In genomic region chr2:26144953-26145680, GRCh38 we compare ENCODE assay signal across 8 cellular contexts. TPM values are rescaled to one million over a fixed set of nuclear protein-coding genes. Genes with fewer than 3 reads are reported as not detected.
DNase-seq lines count a peak whose midpoint lies in the region; ATAC-seq, FAIRE-seq and TF ChIP-seq lines count a peak whose summit lies in the region.

No MANE protein-coding gene starts in this region.

- H3K27me3 ChIP-seq in mucosa of stomach (ENCODE audit: control insufficient read depth, insufficient read depth, low read length): peaks cover 10% of the 10 kb centered on the region

- H3K4me3 ChIP-seq in epithelial cell of esophagus (ENCODE audit: low read length): no peak overlapping the region
- H3K4me3 ChIP-seq in mucosa of stomach (ENCODE audit: low read length): peak overlapping the region; percentile 25

- peak; percentile 75 for FAIRE-seq in H54 (lab: Jason Lieb, UNC)

- TF ChIP-seq CTCF in epithelial cell of esophagus (IDR thresholded peaks at IDR 0.05; ENCODE audit: insufficient read depth, low read depth, low read length, missing control alignments): peak; percentile 74

- H3K36me3 Mint-ChIP-seq in activated CD8-positive, alpha-beta memory T cell treated with anti-CD3 and anti-CD28 coated beads, Interleukin-2, amount 10 ng/mL, durations not matched to agents 7 days and 5 days: no peaks in the 10 kb centered on the region

- CTCF ChIA-PET in activated CD8-positive, alpha-beta memory T cell treated with anti-CD3 and anti-CD28 coated beads, Interleukin-2, amount 10 ng/mL, durations not matched to agents 7 days and 5 days (lab: Charles Lee): interaction anchor here (0.6 to 4.7 kb wide), 20 partner anchors 11 to 704 kb away, joined by 3 to 67 read pairs (median 4); no protein-coding TSS in a partner anchor

- H3K36me3 ChIP-seq in mucosa of stomach (ENCODE audit: control insufficient read depth, insufficient read depth, low read length): no peaks in the 10 kb centered on the region

- H3K27me3 Mint-ChIP-seq in activated CD8-positive, alpha-beta memory T cell treated with anti-CD3 and anti-CD28 coated beads, Interleukin-2, amount 10 ng/mL, durations not matched to agents 7 days and 5 days: peaks cover 13% of the 10 kb centered on the region

- peak; percentile 76 for ATAC-seq in activated CD8-positive, alpha-beta memory T cell treated with anti-CD3 and anti-CD28 coated beads, Interleukin-2, amount 10 ng/mL, durations not matched to agents 7 days and 5 days
- ATAC-seq in GM18511 (IDR thresholded peaks at IDR 0.05; ENCODE audit: unreplicated experiment): no peak

- H3K9me3 Mint-ChIP-seq in activated CD8-positive, alpha-beta memory T cell treated with anti-CD3 and anti-CD28 coated beads, Interleukin-2, amount 10 ng/mL, durations not matched to agents 7 days and 5 days (ENCODE audit: low read depth): no peaks in the 10 kb centered on the region

- no peaks in the 10 kb centered on the region for H3K9me3 ChIP-seq in mucosa of stomach (ENCODE audit: control insufficient read depth, low read length)

- no peak overlapping the region for H3K4me3 Mint-ChIP-seq in activated CD8-positive, alpha-beta memory T cell treated with anti-CD3 and anti-CD28 coated beads, Interleukin-2, amount 10 ng/mL, durations not matched to agents 7 days and 5 days

- peak; percentile 81 for DNase-seq in Ammon's horn (ENCODE audit: low spot score)
- DNase-seq in H54 (ENCODE audit: insufficient read length, low spot score): peak; percentile 25
- peak; percentile 89 for DNase-seq in NCI-H82 (lab: John Stamatoyannopoulos, UW)
- peak; percentile 78 for DNase-seq in activated CD8-positive, alpha-beta memory T cell treated with anti-CD3 and anti-CD28 coated beads, Interleukin-2, amount 10 ng/mL, durations not matched to agents 7 days and 5 days
- DNase-seq in epithelial cell of esophagus (ENCODE audit: low read depth): peak; percentile 61
- DNase-seq in stimulated activated CD8-positive, alpha-beta memory T cell treated with anti-CD3 and anti-CD28 coated beads, Interleukin-4, amount 100 ng/mL, for 48 hours: peak; percentile 77

- H3K4me1 ChIP-seq in mucosa of stomach (ENCODE audit: control insufficient read depth, insufficient read depth, low read length): peaks cover 14% of the 10 kb centered on the region

- no peak for TF ChIP-seq POLR2A in H54 (IDR thresholded peaks at IDR 0.05; ENCODE audit: low read depth, low read length)

- H3K27ac Mint-ChIP-seq in activated CD8-positive, alpha-beta memory T cell treated with anti-CD3 and anti-CD28 coated beads, Interleukin-2, amount 10 ng/mL, durations not matched to agents 7 days and 5 days: no peak overlapping the region

- peaks cover 2% of the 10 kb centered on the region for H3K4me1 Mint-ChIP-seq in activated CD8-positive, alpha-beta memory T cell treated with anti-CD3 and anti-CD28 coated beads, Interleukin-2, amount 10 ng/mL, durations not matched to agents 7 days and 5 days

- H3K9ac ChIP-seq in mucosa of stomach (ENCODE audit: low read length): peak overlapping the region; percentile 53

RNA-seq across cellular contexts. Expression of gene GAREM2, which starts 27.8 kb away (rescaled TPM):
- 1 to 10 TPM; 2.5 to 4.5 TPM for total RNA-seq in activated CD8-positive, alpha-beta memory T cell treated with anti-CD3 and anti-CD28 coated beads, Interleukin-2, amount 10 ng/mL, durations not matched to agents 7 days and 5 days

Comparison
In these comparisons a context has a peak if more than half of its experiments do, and no peak if none do; other contexts are left out.
1. DNase-seq: peak in every context shown above with its lines; median percentile 89 in NCI-H82; 81 in Ammon's horn; 78 in activated CD8-positive, alpha-beta memory T cell treated with anti-CD3 and anti-CD28 coated beads, Interleukin-2, amount 10 ng/mL, durations not matched to agents 7 days and 5 days; 77 in stimulated activated CD8-positive, alpha-beta memory T cell treated with anti-CD3 and anti-CD28 coated beads, Interleukin-4, amount 100 ng/mL, for 48 hours; 61 in epithelial cell of esophagus; 25 in H54.